8 cellular contexts compared by ENCODE assay signal in genomic region chr6:63573140-63573898, GRCh38. TPM values are rescaled to one million over a fixed set of nuclear protein-coding genes. Genes with fewer than 3 reads are reported as not detected.
DNase-seq lines count a peak whose midpoint lies in the region; ATAC-seq and TF ChIP-seq lines count a peak whose summit lies in the region.

No MANE protein-coding gene starts in this region.

- H3K27ac Mint-ChIP-seq in activated naive CD4-positive, alpha-beta T cell treated with anti-CD3 and anti-CD28 coated beads for 36 hours = peak overlapping the region; percentile 95

- H3K27ac ChIP-seq in KOPT-K1 (ENCODE audit: low read depth, low read length, poor library complexity, severe bottlenecking) (peak overlapping the region; percentile 78), SJSA1 (peak overlapping the region; percentile 91), thoracic aorta (peak overlapping the region; percentile 97 to 98)

- no peaks in the 10 kb centered on the region for H3K27me3 ChIP-seq in SJSA1 (replicated peaks)
- no peaks in the 10 kb centered on the region for H3K27me3 ChIP-seq in thoracic aorta (replicated peaks; ENCODE audit: insufficient read depth)

- H3K4me1 Mint-ChIP-seq in activated naive CD4-positive, alpha-beta T cell treated with anti-CD3 and anti-CD28 coated beads for 36 hours (ENCODE audit: low read depth) = peaks cover 28% of the 10 kb centered on the region

- CTCF ChIA-PET in activated naive CD4-positive, alpha-beta T cell treated with anti-CD3 and anti-CD28 coated beads for 36 hours (lab: Charles Lee) = interaction anchor here (0.9 to 2.3 kb wide), 8 partner anchors 20 to 221 kb away, joined by 3 to 28 read pairs (median 4); partner anchors contain the start of gene PHF3

- peak overlapping the region; percentile 86 for H3K4me3 Mint-ChIP-seq in activated naive CD4-positive, alpha-beta T cell treated with anti-CD3 and anti-CD28 coated beads for 36 hours

- TF ChIP-seq CTCF in thoracic aorta (IDR thresholded peaks at IDR 0.05) = no peak

- H3K9me3 ChIP-seq in KOPT-K1 (ENCODE audit: insufficient read depth, low read length, poor library complexity, severe bottlenecking) = no peaks in the 10 kb centered on the region
- H3K9me3 ChIP-seq in SJSA1 (replicated peaks) = no peaks in the 10 kb centered on the region
- H3K9me3 ChIP-seq in thoracic aorta = no peaks in the 10 kb centered on the region

- peak; percentile 61 for DNase-seq in EL
- peak; percentile 63 to 74 for DNase-seq in SJSA1 (ENCODE audit: low read depth in 1 of 2, low spot score in 2 of 2)
- peak; percentile 69 for DNase-seq in activated naive CD4-positive, alpha-beta T cell treated with anti-CD3 and anti-CD28 coated beads for 36 hours
- DNase-seq in globus pallidus (ENCODE audit: low spot score) = peak; percentile 66
- DNase-seq in occipital lobe (lab: John Stamatoyannopoulos, UW) = peak; percentile 67
- DNase-seq in thoracic aorta (ENCODE audit: low spot score) = peak; percentile 11

- peak; percentile 43 for ATAC-seq in GM21737 (IDR thresholded peaks at IDR 0.05; ENCODE audit: unreplicated experiment)
- ATAC-seq in thoracic aorta (ENCODE audit: insufficient number of reproducible peaks, low FRiP score, low read depth) = peak; percentile 21

- H3K9me3 Mint-ChIP-seq in activated naive CD4-positive, alpha-beta T cell treated with anti-CD3 and anti-CD28 coated beads for 36 hours = no peaks in the 10 kb centered on the region

- no peaks in the 10 kb centered on the region for H3K27me3 Mint-ChIP-seq in activated naive CD4-positive, alpha-beta T cell treated with anti-CD3 and anti-CD28 coated beads for 36 hours (ENCODE audit: low read depth)

- H3K36me3 Mint-ChIP-seq in activated naive CD4-positive, alpha-beta T cell treated with anti-CD3 and anti-CD28 coated beads for 36 hours (ENCODE audit: low read depth) = peaks cover 26% of the 10 kb centered on the region

- peaks cover 14% of the 10 kb centered on the region for H3K4me1 ChIP-seq in SJSA1 (replicated peaks)
- H3K4me1 ChIP-seq in thoracic aorta (ENCODE audit: control insufficient read depth in 1 of 2, low read depth in 2 of 2) = peaks cover 16 to 28% of the 10 kb centered on the region in 2 donors

- H3K4me3 ChIP-seq in SJSA1 (peak overlapping the region; percentile 92), thoracic aorta (peak overlapping the region; percentile 95)

- intact Hi-C loops in activated naive CD4-positive, alpha-beta T cell treated with anti-CD3 and anti-CD28 coated beads for 36 hours (cut with micrococcal nuclease) = loop anchor here (2.0 to 5.0 kb wide), 2 partner anchors 55 to 266 kb away; no protein-coding TSS in a partner anchor

- H3K36me3 ChIP-seq in KOPT-K1 (ENCODE audit: insufficient read depth, low read length) = peaks cover 23% of the 10 kb centered on the region
- H3K36me3 ChIP-seq in SJSA1 = peaks cover 37% of the 10 kb centered on the region
- H3K36me3 ChIP-seq in thoracic aorta = peaks cover 6% of the 10 kb centered on the region

RNA-seq across cellular contexts. Expression of gene PTP4A1, which starts 1.0 kb away (rescaled TPM):
- 15.7 TPM in 1 of 2 replicates, not detected in the other for total RNA-seq in SJSA1 (2014; rRNA removed; shearing (Covaris generic))
- total RNA-seq in activated naive CD4-positive, alpha-beta T cell treated with anti-CD3 and anti-CD28 coated beads for 36 hours = 10 to 100 TPM; 46.8 to 51.9 TPM
- total RNA-seq in occipital lobe (83.0 TPM), thoracic aorta (10 to 100 TPM; 23.0 to 29.6 TPM)

Comparison
In these comparisons a context has a peak if more than half of its experiments do, and no peak if none do; other contexts are left out.
1. Peak in every context shown above with its lines: DNase-seq, ATAC-seq, H3K4me3 ChIP-seq and H3K27ac ChIP-seq.
2. DNase-seq: peak in every context shown above with its lines; median percentile 69 in activated naive CD4-positive, alpha-beta T cell treated with anti-CD3 and anti-CD28 coated beads for 36 hours; 68 in SJSA1; 67 in occipital lobe; 66 in globus pallidus; 61 in EL; 11 in thoracic aorta.